19 cellular contexts compared by ENCODE assay signal in the genomic region with DNA sequence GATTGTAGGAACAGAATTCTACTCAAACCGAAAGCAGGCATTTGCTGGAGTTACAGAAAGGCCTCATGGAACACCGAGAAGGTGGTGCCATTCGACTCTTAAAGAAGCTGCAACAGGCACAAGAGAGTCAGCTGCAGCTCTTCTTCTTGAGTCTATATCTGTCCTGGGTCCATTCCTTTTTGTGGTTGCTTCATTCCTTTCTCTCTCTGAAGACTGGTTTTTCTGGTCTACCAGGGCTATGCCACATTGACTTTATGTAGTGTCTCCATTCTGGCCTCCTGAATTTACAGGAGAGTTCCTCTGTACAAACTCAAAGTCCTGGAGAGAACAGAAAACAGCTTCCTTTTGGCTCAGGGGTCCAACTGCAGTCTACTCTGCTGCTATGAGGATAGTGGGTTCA.
"Had no signal": no experiment of that assay in that cellular context is flagged by ENCODE, and none has a peak within 500 bp of the region (broad histone marks: within the 10 kb centered on the region; RNA-seq: fewer than 3 reads in every experiment).

No MANE protein-coding gene starts in this region.

- ATAC-seq: gastroesophageal sphincter; natural killer cell treated with Interleukin-12 subunit alpha and Interleukin-12 subunit beta and Interleukin-15 and Interleukin-18, amount 100 ng/mL, for 72 hours had no signal

- H3K27ac ChIP-seq: gastroesophageal sphincter, left ventricle myocardium inferior, upper lobe of left lung had no signal

- H3K4me1 Mint-ChIP-seq: memory B cell had no signal

- H3K36me3 Mint-ChIP-seq: memory B cell; natural killer cell treated with Interleukin-12 subunit alpha and Interleukin-12 subunit beta and Interleukin-15 and Interleukin-18, amount 100 ng/mL, for 72 hours had no signal

- H3K9me3 ChIP-seq: gastroesophageal sphincter, left ventricle myocardium inferior, upper lobe of left lung had no signal

- H3K27ac Mint-ChIP-seq: activated T-helper 1 cell treated with anti-CD3 and anti-CD28 coated beads, Interleukin-12 subunit alpha, Interleukin-12 subunit beta, Interleukin-2, Interleukin-4 antibody, amounts not matched to agents 30 ng/mL and 10 ng/mL and 1 ng/mL, durations not matched to agents 14 hours and 24 hours and 36 hours; dendritic cell treated with granulocyte-macrophage colony-stimulating factor and Interleukin-4, amounts not matched to agents 40 ng/mL and 50 ng/mL, for 4 days; memory B cell; natural killer cell treated with Interleukin-12 subunit alpha and Interleukin-12 subunit beta and Interleukin-15 and Interleukin-18, amount 100 ng/mL, for 72 hours had no signal

- H3K36me3 ChIP-seq: gastroesophageal sphincter, left ventricle myocardium inferior, upper lobe of left lung had no signal

- DNase-seq: activated CD4-positive, alpha-beta T cell treated with anti-CD3 and anti-CD28 coated beads, Interleukin-2, amount 50 U/mL, for 1 hour; anterior cingulate cortex; cerebellar nuclear complex; effector memory CD4-positive, alpha-beta T cell; erythroblast; kidney; left ventricle myocardium inferior; occipital lobe; stimulated activated CD4-positive, alpha-beta T cell treated with anti-CD3 and anti-CD28 coated beads, Interleukin-15, amount 100 ng/mL, for 24 hours; stimulated activated CD4-positive, alpha-beta T cell treated with anti-CD3 and anti-CD28 coated beads, Interleukin-4, amount 100 ng/mL, for 1 hour; stimulated activated naive CD4-positive, alpha-beta T cell; substantia nigra; SW 1271; upper lobe of left lung had no signal

- H3K9me3 Mint-ChIP-seq: activated T-helper 1 cell treated with anti-CD3 and anti-CD28 coated beads, Interleukin-12 subunit alpha, Interleukin-12 subunit beta, Interleukin-2, Interleukin-4 antibody, amounts not matched to agents 30 ng/mL and 10 ng/mL and 1 ng/mL, durations not matched to agents 14 hours and 24 hours and 36 hours; dendritic cell treated with granulocyte-macrophage colony-stimulating factor and Interleukin-4, amounts not matched to agents 40 ng/mL and 50 ng/mL, for 4 days; memory B cell; natural killer cell treated with Interleukin-12 subunit alpha and Interleukin-12 subunit beta and Interleukin-15 and Interleukin-18, amount 100 ng/mL, for 72 hours had no signal

- H3K4me1 ChIP-seq: gastroesophageal sphincter, left ventricle myocardium inferior, upper lobe of left lung had no signal

- H3K4me3 ChIP-seq: gastroesophageal sphincter, left ventricle myocardium inferior, upper lobe of left lung had no signal

- H3K27me3 Mint-ChIP-seq: dendritic cell treated with granulocyte-macrophage colony-stimulating factor and Interleukin-4, amounts not matched to agents 40 ng/mL and 50 ng/mL, for 4 days; memory B cell; natural killer cell treated with Interleukin-12 subunit alpha and Interleukin-12 subunit beta and Interleukin-15 and Interleukin-18, amount 100 ng/mL, for 72 hours had no signal

- H3K4me3 Mint-ChIP-seq: activated T-helper 1 cell treated with anti-CD3 and anti-CD28 coated beads, Interleukin-12 subunit alpha, Interleukin-12 subunit beta, Interleukin-2, Interleukin-4 antibody, amounts not matched to agents 30 ng/mL and 10 ng/mL and 1 ng/mL, durations not matched to agents 14 hours and 24 hours and 36 hours; dendritic cell treated with granulocyte-macrophage colony-stimulating factor and Interleukin-4, amounts not matched to agents 40 ng/mL and 50 ng/mL, for 4 days; memory B cell; natural killer cell treated with Interleukin-12 subunit alpha and Interleukin-12 subunit beta and Interleukin-15 and Interleukin-18, amount 100 ng/mL, for 72 hours had no signal

- H3K27me3 ChIP-seq: gastroesophageal sphincter, upper lobe of left lung had no signal
